1 cellular context compared by ENCODE assay signal in genomic region chr15:80587816-80588456, GRCh38.
TF ChIP-seq lines count a peak whose summit lies in the region.

No MANE protein-coding gene starts in this region.

TF ChIP-seq in HCT116, 20 proteins besides CTCF, POLR2A, EP300 and RAD21 (continued from another document):
- TF ChIP-seq REST (IDR thresholded peaks at IDR 0.05; ENCODE audit: low read depth), result no peak
- TF ChIP-seq SRF (IDR thresholded peaks at IDR 0.05; ENCODE audit: low read depth), result no peak
- TF ChIP-seq ZFX (IDR thresholded peaks at IDR 0.05), result no peak
